Comparison of ENCODE assay signal across 40 cellular contexts in the genomic region with DNA sequence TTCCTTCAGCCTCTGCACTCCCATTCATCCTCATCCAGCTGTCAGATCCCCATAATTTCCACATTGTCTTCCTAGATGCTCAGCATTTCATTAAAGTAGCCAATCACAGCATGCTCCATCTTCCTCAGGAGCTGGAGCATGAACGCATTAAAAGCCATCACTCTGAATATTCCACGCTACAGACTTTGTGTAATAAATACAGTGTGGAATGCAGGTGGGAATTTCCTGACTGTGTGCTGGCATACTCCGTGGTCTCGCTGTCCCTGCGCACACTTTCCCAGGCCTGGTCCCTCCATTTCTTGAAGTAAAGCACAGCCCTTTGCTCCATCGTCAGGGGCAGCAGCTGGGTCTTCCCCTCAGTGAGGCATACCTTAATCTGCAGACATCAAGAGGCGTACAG.
"Had no signal": no experiment of that assay in that cellular context is flagged by ENCODE, and none has a peak within 500 bp of the region (broad histone marks: within the 10 kb centered on the region; RNA-seq: fewer than 3 reads in every experiment).

No MANE protein-coding gene starts in this region.

- H3K27ac Mint-ChIP-seq: activated naive CD4-positive, alpha-beta T cell treated with anti-CD3 and anti-CD28 coated beads for 36 hours; activated naive CD4-positive, alpha-beta T cell treated with anti-CD3 and anti-CD28 coated beads, Interleukin-2, amount 10 ng/mL, durations not matched to agents 7 days and 5 days; activated naive CD4-positive, alpha-beta T cell treated with anti-CD3 and anti-CD28 coated beads, Interleukin-2, amount 50 U/mL, for 72 hours; activated naive CD8-positive, alpha-beta T cell; activated naive CD8-positive, alpha-beta T cell treated with anti-CD3 and anti-CD28 coated beads for 36 hours; activated naive CD8-positive, alpha-beta T cell treated with anti-CD3 and anti-CD28 coated beads, Interleukin-2, amount 10 ng/mL, durations not matched to agents 7 days and 5 days; activated naive CD8-positive, alpha-beta T cell treated with anti-CD3 and anti-CD28 coated beads, Interleukin-2, amount 50 U/mL, for 24 hours; activated T-cell treated with anti-CD3 and anti-CD28 coated beads, Interleukin-2, amount 50 U/mL, for 24 hours; activated T-cell treated with anti-CD3 and anti-CD28 coated beads, Interleukin-2, amount 50 U/mL, for 72 hours; activated T-helper 1 cell treated with anti-CD3 and anti-CD28 coated beads, Interleukin-12 subunit alpha, Interleukin-12 subunit beta, Interleukin-2, Interleukin-4 antibody, amounts not matched to agents 30 ng/mL and 10 ng/mL and 1 ng/mL, durations not matched to agents 14 hours and 24 hours and 36 hours; activated T-helper 17 cell treated with anti-CD3 and anti-CD28 coated beads, Interleukin-2, amount 50 U/mL, for 72 hours; activated T-helper 2 cell treated with anti-CD3 and anti-CD28 coated beads, Interferon-gamma antibody, Interleukin-2, Interleukin-4, amounts not matched to agents 10 μg/mL and 5 μg/mL and 100 μg/mL, durations not matched to agents 14 hours and 24 hours and 36 hours had no signal

- H3K27me3 Mint-ChIP-seq: activated naive CD4-positive, alpha-beta T cell treated with anti-CD3 and anti-CD28 coated beads, Interleukin-2, amount 50 U/mL, for 24 hours; activated naive CD8-positive, alpha-beta T cell treated with anti-CD3 and anti-CD28 coated beads for 36 hours; activated T-cell treated with anti-CD3 and anti-CD28 coated beads, Interleukin-2, amount 50 U/mL, for 24 hours had no signal

- H3K4me1 Mint-ChIP-seq: activated naive CD4-positive, alpha-beta T cell treated with anti-CD3 and anti-CD28 coated beads, Interleukin-2, amount 50 U/mL, for 24 hours; activated T-helper 17 cell treated with anti-CD3 and anti-CD28 coated beads, Interleukin-2, amount 50 U/mL, for 72 hours had no signal

- H3K9me3 ChIP-seq: adrenal gland, ascending aorta, body of pancreas, breast epithelium had no signal

- H3K4me3 ChIP-seq: adrenal gland, ascending aorta, body of pancreas, breast epithelium, cardiac muscle cell had no signal

- DNase-seq: activated effector memory CD4-positive, alpha-beta T cell treated with anti-CD3 and anti-CD28 coated beads, Interleukin-2, amount 50 U/mL, for 16 hours; activated effector memory CD4-positive, alpha-beta T cell treated with Interleukin-2 at 50 U/mL for 16 hours; activated gamma-delta T cell; activated gamma-delta T cell treated with Interleukin-2 at 50 U/mL for 16 hours; activated naive CD4-positive, alpha-beta T cell treated with anti-CD3 and anti-CD28 coated beads for 36 hours; activated naive CD4-positive, alpha-beta T cell treated with anti-CD3 and anti-CD28 coated beads, Interleukin-2, amount 10 ng/mL, durations not matched to agents 7 days and 5 days; activated naive CD4-positive, alpha-beta T cell treated with anti-CD3 and anti-CD28 coated beads, Interleukin-2, amount 50 U/mL, for 16 hours; activated naive CD4-positive, alpha-beta T cell treated with Interleukin-2 at 50 U/mL for 16 hours; activated naive CD8-positive, alpha-beta T cell treated with anti-CD3 and anti-CD28 coated beads for 36 hours; activated naive CD8-positive, alpha-beta T cell treated with anti-CD3 and anti-CD28 coated beads, Interleukin-2, amount 10 ng/mL, durations not matched to agents 7 days and 5 days; activated naive CD8-positive, alpha-beta T cell treated with anti-CD3 and anti-CD28 coated beads, Interleukin-2, amount 50 U/mL, for 24 hours; activated T-cell treated with anti-CD3 and anti-CD28 coated beads for 4 hours; activated T-cell treated with anti-CD3 and anti-CD28 coated beads, Interleukin-2, amount 50 U/mL, for 1 hour; activated T-cell treated with anti-CD3 and anti-CD28 coated beads, Interleukin-2, amount 50 U/mL, for 24 hours; activated T-cell treated with anti-CD3 and anti-CD28 coated beads, Interleukin-2, amount 50 U/mL, for 4 hours; activated T-cell treated with anti-CD3 and anti-CD28 coated beads, Interleukin-2, amount 50 U/mL, for 48 hours; activated T-cell treated with anti-CD3 and anti-CD28 coated beads, Interleukin-2, amount 50 U/mL, for 72 hours; adrenal gland; amniotic stem cell; amygdala; anterior cingulate cortex; aorta; body of pancreas; brain microvascular endothelial cell; caudate nucleus; central memory CD4-positive, alpha-beta T cell; cerebellar nuclear complex had no signal

- H3K27me3 ChIP-seq: adrenal gland, ascending aorta, body of pancreas, breast epithelium, cardiac muscle cell had no signal

- H3K4me1 ChIP-seq: adrenal gland, ascending aorta, breast epithelium had no signal

- H3K9me3 Mint-ChIP-seq: activated naive CD4-positive, alpha-beta T cell treated with anti-CD3 and anti-CD28 coated beads for 36 hours; activated naive CD4-positive, alpha-beta T cell treated with anti-CD3 and anti-CD28 coated beads, Interleukin-2, amount 10 ng/mL, durations not matched to agents 7 days and 5 days; activated naive CD4-positive, alpha-beta T cell treated with anti-CD3 and anti-CD28 coated beads, Interleukin-2, amount 50 U/mL, for 24 hours; activated naive CD8-positive, alpha-beta T cell treated with anti-CD3 and anti-CD28 coated beads for 36 hours; activated naive CD8-positive, alpha-beta T cell treated with anti-CD3 and anti-CD28 coated beads, Interleukin-2, amount 50 U/mL, for 24 hours; activated T-cell treated with anti-CD3 and anti-CD28 coated beads, Interleukin-2, amount 50 U/mL, for 24 hours; activated T-cell treated with anti-CD3 and anti-CD28 coated beads, Interleukin-2, amount 50 U/mL, for 4 hours; activated T-helper 1 cell treated with anti-CD3 and anti-CD28 coated beads, Interleukin-12 subunit alpha, Interleukin-12 subunit beta, Interleukin-2, Interleukin-4 antibody, amounts not matched to agents 30 ng/mL and 10 ng/mL and 1 ng/mL, durations not matched to agents 14 hours and 24 hours and 36 hours; activated T-helper 17 cell treated with anti-CD3 and anti-CD28 coated beads, Interleukin-2, amount 50 U/mL, for 72 hours; activated T-helper 2 cell treated with anti-CD3 and anti-CD28 coated beads, Interferon-gamma antibody, Interleukin-2, Interleukin-4, amounts not matched to agents 10 μg/mL and 5 μg/mL and 100 μg/mL, durations not matched to agents 14 hours and 24 hours and 36 hours; central memory CD8-positive, alpha-beta T cell had no signal

- ATAC-seq: activated naive CD4-positive, alpha-beta T cell treated with anti-CD3 and anti-CD28 coated beads, Interleukin-2, amount 50 U/mL, for 72 hours; activated naive CD8-positive, alpha-beta T cell treated with anti-CD3 and anti-CD28 coated beads, Interleukin-2, amount 50 U/mL, for 24 hours; activated T-cell treated with anti-CD3 and anti-CD28 coated beads, Interleukin-2, amount 50 U/mL, for 4 hours; activated T-cell treated with anti-CD3 and anti-CD28 coated beads, Interleukin-2, amount 50 U/mL, for 72 hours; activated T-helper 17 cell treated with anti-CD3 and anti-CD28 coated beads, Interleukin-2, amount 50 U/mL, for 72 hours; body of pancreas had no signal

- FAIRE-seq: astrocyte, bronchial epithelial cell had no signal

- H3K36me3 Mint-ChIP-seq: activated naive CD4-positive, alpha-beta T cell treated with anti-CD3 and anti-CD28 coated beads, Interleukin-2, amount 10 ng/mL, durations not matched to agents 7 days and 5 days; activated naive CD4-positive, alpha-beta T cell treated with anti-CD3 and anti-CD28 coated beads, Interleukin-2, amount 50 U/mL, for 24 hours; activated naive CD4-positive, alpha-beta T cell treated with anti-CD3 and anti-CD28 coated beads, Interleukin-2, amount 50 U/mL, for 72 hours; activated naive CD8-positive, alpha-beta T cell; activated naive CD8-positive, alpha-beta T cell treated with anti-CD3 and anti-CD28 coated beads for 36 hours; brain had no signal

- H3K4me3 Mint-ChIP-seq: activated naive CD4-positive, alpha-beta T cell treated with anti-CD3 and anti-CD28 coated beads for 36 hours; activated naive CD4-positive, alpha-beta T cell treated with anti-CD3 and anti-CD28 coated beads, Interleukin-2, amount 10 ng/mL, durations not matched to agents 7 days and 5 days; activated naive CD4-positive, alpha-beta T cell treated with anti-CD3 and anti-CD28 coated beads, Interleukin-2, amount 50 U/mL, for 24 hours; activated naive CD8-positive, alpha-beta T cell; activated naive CD8-positive, alpha-beta T cell treated with anti-CD3 and anti-CD28 coated beads for 36 hours; activated naive CD8-positive, alpha-beta T cell treated with anti-CD3 and anti-CD28 coated beads, Interleukin-2, amount 10 ng/mL, durations not matched to agents 7 days and 5 days; activated naive CD8-positive, alpha-beta T cell treated with anti-CD3 and anti-CD28 coated beads, Interleukin-2, amount 50 U/mL, for 24 hours; activated T-cell treated with anti-CD3 and anti-CD28 coated beads, Interleukin-2, amount 50 U/mL, for 24 hours; activated T-cell treated with anti-CD3 and anti-CD28 coated beads, Interleukin-2, amount 50 U/mL, for 4 hours; activated T-cell treated with anti-CD3 and anti-CD28 coated beads, Interleukin-2, amount 50 U/mL, for 72 hours; activated T-helper 1 cell treated with anti-CD3 and anti-CD28 coated beads, Interleukin-12 subunit alpha, Interleukin-12 subunit beta, Interleukin-2, Interleukin-4 antibody, amounts not matched to agents 30 ng/mL and 10 ng/mL and 1 ng/mL, durations not matched to agents 14 hours and 24 hours and 36 hours; activated T-helper 17 cell treated with anti-CD3 and anti-CD28 coated beads, Interleukin-2, amount 50 U/mL, for 72 hours; brain; central memory CD8-positive, alpha-beta T cell had no signal

- H3K36me3 ChIP-seq: adrenal gland, ascending aorta, brain microvascular endothelial cell, breast epithelium, cardiac muscle cell had no signal

- H3K27ac ChIP-seq: adrenal gland, ascending aorta, body of pancreas, brain microvascular endothelial cell, breast epithelium, cardiac muscle cell had no signal
